Comparison of ENCODE assay signal across 8 cellular contexts in genomic region chr1:205505791-205506190, GRCh38. TPM values are rescaled to one million over a fixed set of nuclear protein-coding genes. Genes with fewer than 3 reads are reported as not detected.
A peak's percentile ranks its signal among the peaks of the same experiment; 100 is the strongest.
DNase-seq lines count a peak whose midpoint lies in the region; ATAC-seq and TF ChIP-seq lines count a peak whose summit lies in the region.

No MANE protein-coding gene starts in this region.

- H3K27ac ChIP-seq in right atrium auricular region = peak overlapping the region; percentile 90 to 93

- POLR2A ChIA-PET in Caco-2 (lab: Charles Lee) (no interaction called here), T-cell (lab: Charles Lee) (no interaction called here)

- H3K9me3 ChIP-seq in Caco-2 (no peaks in the 10 kb centered on the region), right atrium auricular region (no peaks in the 10 kb centered on the region)

- H3K36me3 ChIP-seq in Caco-2 (ENCODE audit: control insufficient read depth, insufficient read depth, low read length) = no peaks in the 10 kb centered on the region
- H3K36me3 ChIP-seq in right atrium auricular region = no peaks in the 10 kb centered on the region

- no peaks in the 10 kb centered on the region for H3K27me3 Mint-ChIP-seq in Caco-2 (ENCODE audit: insufficient read depth, unreplicated experiment)
- peaks cover 0 to 2% of the 10 kb centered on the region in 2 donors for H3K27me3 Mint-ChIP-seq in T-cell

- H3K27me3 ChIP-seq in Caco-2 (replicated peaks; ENCODE audit: control insufficient read depth, insufficient read depth, low read length) (no peaks in the 10 kb centered on the region), right atrium auricular region (no peaks in the 10 kb centered on the region)

- H3K9me3 Mint-ChIP-seq in Caco-2 (ENCODE audit: unreplicated experiment) = no peaks in the 10 kb centered on the region
- no peaks in the 10 kb centered on the region for H3K9me3 Mint-ChIP-seq in T-cell

- peak overlapping the region; percentile 82 for H3K27ac Mint-ChIP-seq in Caco-2 (ENCODE audit: unreplicated experiment)
- no peak overlapping the region for H3K27ac Mint-ChIP-seq in T-cell

- BruUV-seq in Caco-2 (replicated peaks; lab: Mats Ljungman, UMichigan) = no TSS peak

- no peak for ATAC-seq in T-cell (replicated peaks in 1 of 4)
- ATAC-seq in HG03139 (IDR thresholded peaks at IDR 0.05; ENCODE audit: unreplicated experiment) = no peak

- H3K4me3 ChIP-seq in Caco-2 (ENCODE audit: low read depth, low read length) (peak overlapping the region; percentile 55), right atrium auricular region (peak overlapping the region; percentile 73 to 76)

- H3K4me3 Mint-ChIP-seq in Caco-2 (ENCODE audit: unreplicated experiment) (peak overlapping the region; percentile 95), T-cell (peak overlapping the region; percentile 79 to 87 (median 84))

- CTCF ChIA-PET in Caco-2 (lab: Charles Lee) = no interaction called here
- CTCF ChIA-PET in T-cell (lab: Charles Lee) = no interaction called here

- H3K4me1 Mint-ChIP-seq in Caco-2 (ENCODE audit: low read depth, unreplicated experiment) (peaks cover 16% of the 10 kb centered on the region), T-cell (peaks cover 0 to 20% (median 10%) of the 10 kb centered on the region in 3 donors)

- H3K4me1 ChIP-seq in Caco-2 = peaks cover 30% of the 10 kb centered on the region
- peaks cover 0 to 45% of the 10 kb centered on the region in 2 donors for H3K4me1 ChIP-seq in right atrium auricular region

- intact Hi-C loops in Caco-2 (cut with micrococcal nuclease; ENCODE audit: unreplicated experiment) = loop anchor here (2.0 kb wide), 1 partner anchor 17 kb away; no protein-coding TSS in a partner anchor

- H3K36me3 Mint-ChIP-seq in Caco-2 (ENCODE audit: insufficient read depth, unreplicated experiment) (peaks cover 5% of the 10 kb centered on the region), T-cell (no peaks in the 10 kb centered on the region)

- TF ChIP-seq CTCF in Caco-2 (IDR thresholded peaks at IDR 0.05; ENCODE audit: insufficient read depth in 1 of 2, low read depth in 1 of 2, low read length in 1 of 2, severe bottlenecking in 1 of 2, unreplicated experiment in 1 of 2) (no peak), right atrium auricular region (IDR thresholded peaks at IDR 0.05) (no peak)

- DNase-seq in Caco-2 = no peak
- DNase-seq in T-cell = no peak
- peak; percentile 74 for DNase-seq in right atrium auricular region (ENCODE audit: low spot score)
- peak; percentile 27 for DNase-seq in pons (ENCODE audit: low spot score)
- DNase-seq in GM19238 (ENCODE audit: insufficient read length, low spot score) = no peak
- no peak for DNase-seq in Kasumi-1 (lab: John Stamatoyannopoulos, UW)
- no peak for DNase-seq in GM19240 (ENCODE audit: insufficient read length, low spot score)

RNA-seq across cellular contexts. Expression of gene CDK18, which starts 1.3 kb away (rescaled TPM):
- total RNA-seq in Caco-2 (2022) (17.0 and 18.5 TPM in 2 replicates), T-cell (1 to 10 TPM; 1.7 to 4.6 (median 2.1) TPM), right atrium auricular region (100 to 1,000 TPM in 1 of 2 donors, 10 to 100 TPM in 1; 85.6 to 116 TPM)

RNA-seq across cellular contexts. Expression of gene BLACAT1, which starts 49.9 kb away (rescaled TPM):
- total RNA-seq in Caco-2 (2022) (0.21 and 0.34 TPM in 2 replicates), T-cell (under 1 TPM in 3 of 5 donors, not detected in 2; 0.16 to 0.60 (median 0.30) TPM), right atrium auricular region (under 1 TPM; 0.24 to 0.26 TPM)

Comparison
In these comparisons a context has a peak if more than half of its experiments do, and no peak if none do; other contexts are left out.
1. DNase-seq: peak in right atrium auricular region (single experiment) and pons (single experiment); none in Caco-2 (0 of 2), T-cell (0 of 34), GM19238 (single experiment), Kasumi-1 (0 of 2) and GM19240 (single experiment).